16 cellular contexts compared by ENCODE assay signal in genomic region chr22:26072611-26073010, GRCh38.
"Had no signal": no experiment of that assay in that cellular context is flagged by ENCODE, and none has a peak within 500 bp of the region (broad histone marks: within the 10 kb centered on the region; RNA-seq: fewer than 3 reads in every experiment).

No MANE protein-coding gene starts in this region.

- H3K27me3 ChIP-seq: pancreas, tibial nerve, uterus had no signal

- H3K4me1 ChIP-seq: left ventricle myocardium inferior, pancreas, prostate gland, tibial nerve, uterus had no signal

- H3K27ac ChIP-seq: left ventricle myocardium inferior, pancreas, prostate gland, skin epidermis, tibial nerve, uterus had no signal

- H3K4me3 ChIP-seq: left ventricle myocardium inferior, pancreas, prostate gland, skin epidermis, tibial nerve, uterus had no signal

- DNase-seq: immature natural killer cell; islet precursor cell; left ventricle myocardium inferior; midbrain; naive thymus-derived CD8-positive, alpha-beta T cell; pancreas; retina; right cardiac atrium; stimulated activated CD4-positive, alpha-beta T cell treated with anti-CD3 and anti-CD28 coated beads, Interleukin-12 subunit alpha, Interleukin-12 subunit beta, amount 100 ng/mL, for 4 hours; stimulated activated CD4-positive, alpha-beta T cell treated with anti-CD3 and anti-CD28 coated beads, Interleukin-15, amount 100 ng/mL, for 24 hours; stimulated activated CD4-positive, alpha-beta T cell treated with anti-CD3 and anti-CD28 coated beads, Interleukin-4, amount 100 ng/mL, for 24 hours; stimulated activated naive CD4-positive, alpha-beta T cell; uterus had no signal

- H3K9me3 ChIP-seq: left ventricle myocardium inferior, pancreas, prostate gland, uterus had no signal

- FAIRE-seq: pancreas had no signal

- H3K36me3 ChIP-seq: left ventricle myocardium inferior, pancreas, prostate gland, tibial nerve, uterus had no signal
